In the genomic region with DNA sequence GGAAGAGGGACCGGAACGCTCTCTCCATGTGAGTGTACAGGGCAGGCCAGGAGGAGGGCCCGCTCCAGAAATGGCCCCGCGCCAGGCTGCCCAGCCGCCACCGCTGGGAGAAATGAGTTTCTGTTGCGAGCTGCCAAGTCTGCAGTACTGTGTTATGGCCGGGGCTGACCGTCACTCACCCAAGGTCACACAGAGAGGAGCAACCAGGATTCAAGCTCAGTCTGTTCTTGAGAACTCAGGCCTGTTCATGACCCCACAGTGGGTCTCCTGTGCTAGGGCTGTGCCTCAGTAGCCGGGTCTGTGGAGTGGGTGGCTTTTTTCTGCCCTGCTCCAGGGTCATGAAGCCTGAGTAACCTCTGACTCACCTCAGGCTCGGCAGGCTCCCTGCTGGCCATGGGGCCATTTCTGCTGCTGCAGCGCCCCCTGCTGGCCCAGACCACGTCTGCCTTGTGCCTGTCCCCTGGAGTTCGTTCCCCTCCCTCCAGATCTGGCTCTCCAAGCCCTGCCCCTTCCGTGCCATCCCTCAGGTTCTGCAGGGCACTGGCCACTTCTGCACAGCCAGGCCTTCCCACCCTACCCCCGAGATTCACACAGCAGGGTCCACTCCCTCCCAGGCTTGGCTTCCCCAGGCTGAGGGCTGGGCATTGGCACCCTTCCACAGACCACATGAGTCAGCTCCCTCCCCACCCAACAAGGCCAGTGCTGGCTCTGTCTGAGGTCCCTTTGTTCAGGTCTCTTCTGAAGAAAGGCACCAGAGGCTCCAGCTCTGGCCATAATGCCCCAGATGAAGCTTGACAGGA, we compare ENCODE assay signal across 8 cellular contexts. TPM values are rescaled to one million over a fixed set of nuclear protein-coding genes. Genes with fewer than 3 reads are reported as not detected.
DNase-seq lines count a peak whose midpoint lies in the region; ATAC-seq, FAIRE-seq and TF ChIP-seq lines count a peak whose summit lies in the region.
"Had no signal": no experiment of that assay in that cellular context is flagged by ENCODE, and none has a peak within 500 bp of the region (broad histone marks: within the 10 kb centered on the region; RNA-seq: fewer than 3 reads in every experiment).

No MANE protein-coding gene starts in this region.

- H3K4me3 Mint-ChIP-seq in activated naive CD8-positive, alpha-beta T cell treated with anti-CD3 and anti-CD28 coated beads, Interleukin-2, amount 50 U/mL, for 24 hours: no peak overlapping the region

- H3K9me3 ChIP-seq in MG63 (no peaks in the 10 kb centered on the region), psoas muscle (no peaks in the 10 kb centered on the region)

- intact Hi-C loops in left cardiac atrium (cut with DNase I): no loop called here
- intact Hi-C loops in psoas muscle (cut with DNase I): loop anchor here (2.0 to 5.0 kb wide), 5 partner anchors 110 to 165 kb away; no protein-coding TSS in a partner anchor

- H3K27me3 Mint-ChIP-seq in activated naive CD8-positive, alpha-beta T cell treated with anti-CD3 and anti-CD28 coated beads, Interleukin-2, amount 50 U/mL, for 24 hours: peaks cover 21% of the 10 kb centered on the region

- no peaks in the 10 kb centered on the region for H3K36me3 Mint-ChIP-seq in activated naive CD8-positive, alpha-beta T cell treated with anti-CD3 and anti-CD28 coated beads, Interleukin-2, amount 50 U/mL, for 24 hours (ENCODE audit: low read depth)

- H3K4me1 Mint-ChIP-seq in activated naive CD8-positive, alpha-beta T cell treated with anti-CD3 and anti-CD28 coated beads, Interleukin-2, amount 50 U/mL, for 24 hours: no peaks in the 10 kb centered on the region

- H3K4me3 ChIP-seq in MG63: no peak overlapping the region
- H3K4me3 ChIP-seq in psoas muscle: peak overlapping the region; percentile 22
- H3K4me3 ChIP-seq: skin epidermis had no signal

- 3 to 15% (median 9%) methylated on average over 17 of the region's 17 CpGs for WGBS in psoas muscle, 3 donors

- H3K27ac ChIP-seq in psoas muscle: peak overlapping the region; percentile 71

- DNase-seq in MG63: peak; percentile 95
- DNase-seq in T follicular helper cell (ENCODE audit: low read depth): peak; percentile 41
- DNase-seq in activated naive CD8-positive, alpha-beta T cell treated with anti-CD3 and anti-CD28 coated beads, Interleukin-2, amount 50 U/mL, for 24 hours: peak; percentile 85
- DNase-seq in left cardiac atrium: peak; percentile 91
- DNase-seq in psoas muscle: peak; percentile 93 to 97
- peak; percentile 97 for DNase-seq in urothelium cell line (ENCODE audit: low spot score)

- H3K9me3 Mint-ChIP-seq in activated naive CD8-positive, alpha-beta T cell treated with anti-CD3 and anti-CD28 coated beads, Interleukin-2, amount 50 U/mL, for 24 hours: no peaks in the 10 kb centered on the region

- H3K4me1 ChIP-seq in psoas muscle: peaks cover 19% of the 10 kb centered on the region

- ATAC-seq in activated naive CD8-positive, alpha-beta T cell treated with anti-CD3 and anti-CD28 coated beads, Interleukin-2, amount 50 U/mL, for 24 hours: peak; percentile 94
- peak; percentile 90 to 91 for ATAC-seq in left cardiac atrium
- peak; percentile 97 to 99 (median 98) for ATAC-seq in psoas muscle

- no peak overlapping the region for H3K27ac Mint-ChIP-seq in activated naive CD8-positive, alpha-beta T cell treated with anti-CD3 and anti-CD28 coated beads, Interleukin-2, amount 50 U/mL, for 24 hours

- FAIRE-seq in urothelium cell line (lab: Jason Lieb, UNC): peak; percentile 98

- no peaks in the 10 kb centered on the region for H3K36me3 ChIP-seq in MG63
- no peaks in the 10 kb centered on the region for H3K36me3 ChIP-seq in psoas muscle (ENCODE audit: insufficient read depth in 1 of 2, low read depth in 1 of 2)

- H3K27me3 ChIP-seq in MG63: no peaks in the 10 kb centered on the region
- H3K27me3 ChIP-seq in psoas muscle (ENCODE audit: insufficient read depth in 3 of 3, low read length in 2 of 3): no peaks in the 10 kb centered on the region

- TF ChIP-seq CTCF in GM12873 (IDR thresholded peaks at IDR 0.05; ENCODE audit: insufficient read depth, low read depth, low read length, missing control alignments): peak; percentile 93
- peak; percentile 96 for TF ChIP-seq CTCF in psoas muscle (IDR thresholded peaks at IDR 0.05)

RNA-seq across cellular contexts. Expression of gene EDN2, which starts 51.8 kb away (rescaled TPM):
- 3.0 and 4.7 TPM in 2 replicates for total RNA-seq in MG63 (2014; rRNA removed; shearing (Covaris generic); ENCODE audit: low replicate concordance)
- total RNA-seq in left cardiac atrium (1 to 10 TPM in 1 of 2 donors, under 1 TPM in 1; 0.18 to 1.2 TPM), psoas muscle (not detected)
- under 1 TPM in 2 of 3 donors, not detected in 1; 0.03 to 0.10 TPM for polyA plus RNA-seq in psoas muscle

Comparison
In these comparisons a context has a peak if more than half of its experiments do, and no peak if none do; other contexts are left out.
1. DNase-seq: peak in every context shown above with its lines; median percentile 97 in urothelium cell line; 95 in MG63; 95 in psoas muscle; 91 in left cardiac atrium; 85 in activated naive CD8-positive, alpha-beta T cell treated with anti-CD3 and anti-CD28 coated beads, Interleukin-2, amount 50 U/mL, for 24 hours; 41 in T follicular helper cell.
2. intact Hi-C loops: an anchor here in psoas muscle (2.0 to 5.0 kb wide); none called in left cardiac atrium.